In the genomic region with DNA sequence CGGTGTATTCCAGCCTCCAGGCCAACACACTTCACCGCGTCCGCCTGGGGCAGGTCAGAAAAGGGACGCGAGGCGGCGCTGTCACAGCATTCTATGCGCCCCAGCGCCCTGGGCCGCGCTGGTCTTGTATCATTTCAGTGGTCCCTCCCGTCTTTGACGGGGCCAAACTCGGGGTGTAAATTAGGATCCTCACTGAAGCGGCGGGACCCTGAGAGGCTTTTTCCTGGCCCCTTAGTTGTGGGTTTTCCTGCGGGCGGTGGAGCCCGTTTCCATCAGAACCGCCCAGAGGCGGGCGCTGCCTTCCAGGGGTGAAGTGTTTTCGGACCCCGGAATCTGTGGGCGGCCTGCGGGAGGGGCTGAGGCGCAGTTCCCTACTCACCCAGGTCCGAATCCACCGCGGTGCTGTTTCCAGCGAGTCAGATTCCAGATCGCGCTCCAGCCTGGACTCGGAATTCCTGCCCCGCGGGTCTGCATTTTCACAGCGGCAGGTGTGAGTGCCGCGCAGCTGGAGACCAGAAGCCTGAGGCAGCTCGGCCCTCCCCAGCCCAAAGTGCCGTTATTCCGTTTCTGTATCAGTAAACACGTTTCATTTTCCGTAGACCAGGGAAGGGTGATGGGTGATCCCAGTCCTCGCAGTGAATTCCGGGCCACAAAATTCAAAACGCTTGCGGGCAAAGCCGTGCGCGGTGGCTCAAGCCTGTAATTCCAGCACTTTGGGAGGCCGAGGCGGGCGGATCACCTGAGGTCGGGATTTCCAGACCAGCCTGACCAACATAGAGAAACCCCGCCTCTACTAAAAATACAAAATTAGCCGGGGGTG, we compare ENCODE assay signal across 8 cellular contexts. TPM values are rescaled to one million over a fixed set of nuclear protein-coding genes. Genes with fewer than 3 reads are reported as not detected.
DNase-seq lines count a peak whose midpoint lies in the region; ATAC-seq and TF ChIP-seq lines count a peak whose summit lies in the region.

No MANE protein-coding gene starts in this region.

- H3K36me3 ChIP-seq in OCI-LY1 (ENCODE audit: insufficient read depth, low read length) (no peaks in the 10 kb centered on the region), mucosa of descending colon (ENCODE audit: low read depth) (no peaks in the 10 kb centered on the region)

- peak overlapping the region; percentile 82 for H3K27ac ChIP-seq in OCI-LY1 (ENCODE audit: low read depth, low read length, poor library complexity, severe bottlenecking)

- peak; percentile 25 to 61 for DNase-seq in NCI-H446 (lab: John Stamatoyannopoulos, UW)
- DNase-seq in NCI-H446 treated with DMSO at 0.1 percent for 48 hours (lab: John Stamatoyannopoulos, UW), result no peak
- peak; percentile 69 for DNase-seq in activated T-cell treated with anti-CD3 and anti-CD28 coated beads for 1 hour (ENCODE audit: low read depth)
- DNase-seq in epithelial cell of esophagus (ENCODE audit: low read depth), result peak; percentile 78
- peak; percentile 86 to 95 (median 90) for DNase-seq in mucosa of descending colon
- peak; percentile 76 for DNase-seq in stimulated activated CD8-positive, alpha-beta memory T cell treated with anti-CD3 and anti-CD28 coated beads, Interleukin-2, amount 100 ng/mL, for 48 hours (ENCODE audit: low read depth in 2 of 2)

- H3K4me1 ChIP-seq in OCI-LY1 (ENCODE audit: insufficient read depth, low read length, severe bottlenecking), result peaks cover 49% of the 10 kb centered on the region
- peaks cover 12% of the 10 kb centered on the region for H3K4me1 ChIP-seq in mucosa of descending colon (ENCODE audit: low read depth)

- no peaks in the 10 kb centered on the region for H3F3A ChIP-seq in OCI-LY1 (ENCODE audit: insufficient read depth, low read length)

- TF ChIP-seq CTCF in OCI-LY1 (IDR thresholded peaks at IDR 0.05; ENCODE audit: low read length), result peak; percentile 95
- TF ChIP-seq CTCF in epithelial cell of esophagus (IDR thresholded peaks at IDR 0.05; ENCODE audit: insufficient read depth, low read depth, low read length, missing control alignments), result peak; percentile 92
- TF ChIP-seq CTCF in mucosa of descending colon (IDR thresholded peaks at IDR 0.05), result peak; percentile 87

- no peaks in the 10 kb centered on the region for H3K27me3 ChIP-seq in OCI-LY1 (ENCODE audit: insufficient read depth, low read length)

- peak; percentile 55 for ATAC-seq in HG03432 (IDR thresholded peaks at IDR 0.05; ENCODE audit: unreplicated experiment)
- ATAC-seq in mucosa of descending colon, result peak; percentile 74

- H3K79me2 ChIP-seq in OCI-LY1 (ENCODE audit: insufficient read depth, low read length), result peaks cover 17% of the 10 kb centered on the region

- H3K9me2 ChIP-seq in OCI-LY1 (ENCODE audit: low read depth, low read length), result no peaks in the 10 kb centered on the region

- H3K9me3 ChIP-seq in OCI-LY1 (ENCODE audit: low read length), result no peaks in the 10 kb centered on the region
- H3K9me3 ChIP-seq in mucosa of descending colon, result no peaks in the 10 kb centered on the region

- H3K9ac ChIP-seq in OCI-LY1 (ENCODE audit: low read length), result peak overlapping the region; percentile 91

- H2AFZ ChIP-seq in OCI-LY1 (ENCODE audit: low read length), result peak overlapping the region; percentile 90

- H4K20me1 ChIP-seq in OCI-LY1 (ENCODE audit: insufficient read depth, low read length), result no peaks in the 10 kb centered on the region

- intact Hi-C loops in mucosa of descending colon (cut with DNase I, micrococcal nuclease), result loop anchor here in 1 of 2 donors (10.0 kb wide), 1 partner anchor 101 kb away; the partner anchor contains the start of gene NCR3

- H3K4me2 ChIP-seq in OCI-LY1 (ENCODE audit: low read length), result peak overlapping the region; percentile 84

- H3K4me3 ChIP-seq in OCI-LY1 (ENCODE audit: low read depth, low read length, poor library complexity, severe bottlenecking), result peak overlapping the region; percentile 95
- peak overlapping the region; percentile 63 for H3K4me3 ChIP-seq in epithelial cell of esophagus (ENCODE audit: low read length)
- peak overlapping the region; percentile 12 for H3K4me3 ChIP-seq in mucosa of descending colon

RNA-seq across cellular contexts. Expression of gene MICB, which starts 3.9 kb away (rescaled TPM):
- 1 to 10 TPM; 1.3 to 4.1 (median 2.9) TPM for total RNA-seq in mucosa of descending colon

RNA-seq across cellular contexts. Expression of gene MCCD1, which starts 34.7 kb away (rescaled TPM):
- not detected for total RNA-seq in mucosa of descending colon

RNA-seq across cellular contexts. Expression of gene DDX39B, which starts 47.7 kb away (rescaled TPM):
- total RNA-seq in mucosa of descending colon, result 100 to 1,000 TPM; 239 to 309 (median 295) TPM

RNA-seq across cellular contexts. Expression of gene ATP6V1G2, which starts 52.3 kb away (rescaled TPM):
- 1 to 10 TPM in 2 of 3 donors, under 1 TPM in 1; 0.55 to 4.5 (median 1.2) TPM for total RNA-seq in mucosa of descending colon

RNA-seq across cellular contexts. Expression of gene NFKBIL1, which starts 53.3 kb away (rescaled TPM):
- total RNA-seq in mucosa of descending colon, result 10 to 100 TPM; 15.8 to 27.8 (median 18.3) TPM

Comparison
In these comparisons a context has a peak if more than half of its experiments do, and no peak if none do; other contexts are left out.
1. H3K4me3 ChIP-seq: peak in every context shown above with its lines; median percentile 95 in OCI-LY1; 63 in epithelial cell of esophagus; 12 in mucosa of descending colon.